ENCODE assay signal across 7 cellular contexts in genomic region chr19:33960566-33960965, GRCh38.
"Had no signal": no experiment of that assay in that cellular context is flagged by ENCODE, and none has a peak within 500 bp of the region (broad histone marks: within the 10 kb centered on the region; RNA-seq: fewer than 3 reads in every experiment).

No MANE protein-coding gene starts in this region.

- H3K9ac ChIP-seq: GM23248 had no signal

- H3K36me3 ChIP-seq: HAP-1 had no signal

- H3K4me3 Mint-ChIP-seq: HFFc6 had no signal

- H3K9me3 ChIP-seq: HAP-1 had no signal

- ATAC-seq: HCT116 had no signal

- H3K4me3 ChIP-seq: GM23248, HAP-1 had no signal

- H3K4me1 ChIP-seq: HAP-1 had no signal

- DNase-seq: GM23248, GOT3, H7, HFFc6, IMR-90 had no signal

- H3K27ac Mint-ChIP-seq: HFFc6 had no signal

- H3K27ac ChIP-seq: GM23248 had no signal
